ENCODE assay signal across 23 cellular contexts in genomic region chr12:98852181-98852580, GRCh38.
"Had no signal": no experiment of that assay in that cellular context is flagged by ENCODE, and none has a peak within 500 bp of the region (broad histone marks: within the 10 kb centered on the region; RNA-seq: fewer than 3 reads in every experiment).

No MANE protein-coding gene starts in this region.

- H3K36me3 ChIP-seq: left ventricle myocardium inferior, right atrium auricular region, right lobe of liver, stomach, thyroid gland, transverse colon, upper lobe of left lung, vagina had no signal

- H3K4me1 ChIP-seq: left ventricle myocardium inferior, parathyroid adenoma, psoas muscle, right atrium auricular region, right lobe of liver, stomach, testis, thyroid gland, transverse colon, upper lobe of left lung, vagina had no signal

- H3K27ac ChIP-seq: left ventricle myocardium inferior, parathyroid adenoma, psoas muscle, right atrium auricular region, right lobe of liver, stomach, testis, thyroid gland, transverse colon, upper lobe of left lung, vagina had no signal

- H3K4me3 ChIP-seq: left ventricle myocardium inferior, lung, psoas muscle, right atrium auricular region, right lobe of liver, smooth muscle cell, stomach, testis, thyroid gland, transverse colon, upper lobe of left lung, vagina had no signal

- ATAC-seq: naive thymus-derived CD8-positive, alpha-beta T cell; psoas muscle; right lobe of liver; stimulated activated memory B cell treated with anti-CD40 and anti-IgM and Interleukin-4, amounts not matched to agents 10 μg/mL and 1 μg/mL and 100 μg/mL, for 72 hours had no signal

- H3K9ac ChIP-seq: parathyroid adenoma had no signal

- H3K4me3 Mint-ChIP-seq: immature natural killer cell; naive thymus-derived CD8-positive, alpha-beta T cell; nephron; neural crest cell; stimulated activated memory B cell treated with anti-CD40 and anti-IgM and Interleukin-4, amounts not matched to agents 10 μg/mL and 1 μg/mL and 100 μg/mL, for 72 hours had no signal

- H3K4me2 ChIP-seq: smooth muscle cell had no signal

- H3K4me1 Mint-ChIP-seq: immature natural killer cell; naive thymus-derived CD8-positive, alpha-beta T cell; nephron; stimulated activated memory B cell treated with anti-CD40 and anti-IgM and Interleukin-4, amounts not matched to agents 10 μg/mL and 1 μg/mL and 100 μg/mL, for 72 hours had no signal

- H3K79me2 ChIP-seq: parathyroid adenoma had no signal

- H3K27ac Mint-ChIP-seq: immature natural killer cell; naive thymus-derived CD8-positive, alpha-beta T cell; nephron; stimulated activated memory B cell treated with anti-CD40 and anti-IgM and Interleukin-4, amounts not matched to agents 10 μg/mL and 1 μg/mL and 100 μg/mL, for 72 hours had no signal

- H3K27me3 ChIP-seq: right atrium auricular region, right lobe of liver, stomach, testis, thyroid gland, transverse colon, upper lobe of left lung, vagina had no signal

- H3K9me3 Mint-ChIP-seq: naive thymus-derived CD8-positive, alpha-beta T cell; nephron; neural crest cell; stimulated activated memory B cell treated with anti-CD40 and anti-IgM and Interleukin-4, amounts not matched to agents 10 μg/mL and 1 μg/mL and 100 μg/mL, for 72 hours had no signal

- DNase-seq: immature natural killer cell; left ventricle myocardium inferior; naive thymus-derived CD8-positive, alpha-beta T cell; psoas muscle; right lobe of liver; stimulated activated CD4-positive, alpha-beta T cell treated with anti-CD3 and anti-CD28 coated beads, Interleukin-1b, Interleukin-23, amount 100 ng/mL, for 48 hours; stimulated activated CD4-positive, alpha-beta T cell treated with anti-CD3 and anti-CD28 coated beads, Interleukin-2, amount 100 ng/mL, for 48 hours; stimulated activated CD4-positive, alpha-beta T cell treated with anti-CD3 and anti-CD28 coated beads, Interleukin-4, amount 100 ng/mL, for 4 hours; stimulated activated CD8-positive, alpha-beta memory T cell treated with anti-CD3 and anti-CD28 coated beads, Interleukin-4, amount 100 ng/mL, for 48 hours; stimulated activated naive CD4-positive, alpha-beta T cell treated with Interleukin-2 at 50 U/mL for 16 hours; stomach; testis; thyroid gland; transverse colon; upper lobe of left lung had no signal
